In the genomic region with DNA sequence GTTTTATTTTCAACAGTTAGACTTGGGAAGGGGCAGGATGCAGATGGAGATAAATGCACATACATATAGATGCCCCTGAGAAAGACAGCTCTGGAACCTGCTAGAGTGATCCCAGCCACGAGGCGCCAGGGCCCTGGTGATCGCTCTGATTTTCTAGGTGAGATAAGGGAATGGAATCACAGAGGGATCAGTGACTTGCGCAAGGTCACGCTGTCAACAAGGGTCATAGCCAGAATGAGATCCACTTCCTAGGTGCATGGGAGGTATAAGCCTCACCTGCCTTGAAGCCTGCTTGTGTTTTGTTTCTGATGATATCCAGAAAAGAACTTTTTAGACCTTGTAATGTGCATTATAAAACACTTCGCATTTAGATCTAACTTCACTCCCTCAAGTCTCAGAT, we compare ENCODE assay signal across 23 cellular contexts. TPM values are rescaled to one million over a fixed set of nuclear protein-coding genes. Genes with fewer than 3 reads are reported as not detected.
"Had no signal": no experiment of that assay in that cellular context is flagged by ENCODE, and none has a peak within 500 bp of the region (broad histone marks: within the 10 kb centered on the region; RNA-seq: fewer than 3 reads in every experiment).

No MANE protein-coding gene starts in this region.

- H3K9me3 ChIP-seq: colonic mucosa, SJSA1, vagina had no signal

- H3K9me3 Mint-ChIP-seq: activated CD4-positive, alpha-beta memory T cell treated with anti-CD3 and anti-CD28 coated beads, Interleukin-2, amount 10 ng/mL, durations not matched to agents 7 days and 5 days; activated naive CD8-positive, alpha-beta T cell treated with anti-CD3 and anti-CD28 coated beads for 36 hours; activated T-helper 17 cell treated with anti-CD3 and anti-CD28 coated beads, Interleukin-2, amount 50 U/mL, for 72 hours; brain; naive thymus-derived CD8-positive, alpha-beta T cell; stimulated activated memory B cell treated with anti-CD40 and anti-IgM and Interleukin-4, amounts not matched to agents 10 μg/mL and 1 μg/mL and 100 μg/mL, for 72 hours had no signal

- H3K27ac Mint-ChIP-seq: activated CD4-positive, alpha-beta memory T cell treated with anti-CD3 and anti-CD28 coated beads, Interleukin-2, amount 10 ng/mL, durations not matched to agents 7 days and 5 days; activated CD8-positive, alpha-beta memory T cell treated with anti-CD3 and anti-CD28 coated beads, Interleukin-2, amount 10 ng/mL, durations not matched to agents 7 days and 5 days; activated naive CD8-positive, alpha-beta T cell treated with anti-CD3 and anti-CD28 coated beads for 36 hours; activated T-helper 17 cell treated with anti-CD3 and anti-CD28 coated beads, Interleukin-2, amount 50 U/mL, for 72 hours; stimulated activated memory B cell treated with anti-CD40 and anti-IgM and Interleukin-4, amounts not matched to agents 10 μg/mL and 1 μg/mL and 100 μg/mL, for 72 hours had no signal

- H3K4me3 ChIP-seq: colonic mucosa, SJSA1, skin epidermis, vagina had no signal

- H3K27ac ChIP-seq: colonic mucosa, SJSA1, skin epidermis, vagina had no signal

- ATAC-seq: activated CD8-positive, alpha-beta memory T cell treated with anti-CD3 and anti-CD28 coated beads, Interleukin-2, amount 10 ng/mL, durations not matched to agents 7 days and 5 days; activated T-helper 17 cell treated with anti-CD3 and anti-CD28 coated beads, Interleukin-2, amount 50 U/mL, for 72 hours; naive thymus-derived CD8-positive, alpha-beta T cell; stimulated activated memory B cell treated with anti-CD40 and anti-IgM and Interleukin-4, amounts not matched to agents 10 μg/mL and 1 μg/mL and 100 μg/mL, for 72 hours had no signal

- H3K27me3 ChIP-seq: colonic mucosa, vagina had no signal

- H3K4me1 ChIP-seq: colonic mucosa, SJSA1 had no signal

- DNase-seq: activated CD4-positive, alpha-beta memory T cell treated with anti-CD3 and anti-CD28 coated beads, Interleukin-2, amount 10 ng/mL, durations not matched to agents 7 days and 5 days; activated CD4-positive, alpha-beta T cell treated with anti-CD3 and anti-CD28 coated beads for 48 hours; activated CD4-positive, CD25-positive, alpha-beta regulatory T cell; activated CD8-positive, alpha-beta memory T cell treated with anti-CD3 and anti-CD28 coated beads, Interleukin-2, amount 10 ng/mL, durations not matched to agents 7 days and 5 days; activated naive CD4-positive, alpha-beta T cell; activated naive CD8-positive, alpha-beta T cell treated with anti-CD3 and anti-CD28 coated beads for 36 hours; amygdala; central memory CD4-positive, alpha-beta T cell; colonic mucosa; erythroblast; foreskin melanocyte; hypothalamus; kidney; mesendoderm; naive thymus-derived CD8-positive, alpha-beta T cell; nucleus accumbens; stimulated activated CD4-positive, alpha-beta T cell treated with anti-CD3 and anti-CD28 coated beads, Interleukin-4, amount 100 ng/mL, for 1 hour had no signal

- H3K36me3 ChIP-seq: colonic mucosa, SJSA1 had no signal

- H3K27me3 Mint-ChIP-seq: activated naive CD8-positive, alpha-beta T cell treated with anti-CD3 and anti-CD28 coated beads for 36 hours; activated T-helper 17 cell treated with anti-CD3 and anti-CD28 coated beads, Interleukin-2, amount 50 U/mL, for 72 hours had no signal

- H3K36me3 Mint-ChIP-seq: activated CD8-positive, alpha-beta memory T cell treated with anti-CD3 and anti-CD28 coated beads, Interleukin-2, amount 10 ng/mL, durations not matched to agents 7 days and 5 days; activated naive CD8-positive, alpha-beta T cell treated with anti-CD3 and anti-CD28 coated beads for 36 hours; brain; stimulated activated memory B cell treated with anti-CD40 and anti-IgM and Interleukin-4, amounts not matched to agents 10 μg/mL and 1 μg/mL and 100 μg/mL, for 72 hours had no signal

- H3K4me3 Mint-ChIP-seq: activated CD4-positive, alpha-beta memory T cell treated with anti-CD3 and anti-CD28 coated beads, Interleukin-2, amount 10 ng/mL, durations not matched to agents 7 days and 5 days; activated CD8-positive, alpha-beta memory T cell treated with anti-CD3 and anti-CD28 coated beads, Interleukin-2, amount 10 ng/mL, durations not matched to agents 7 days and 5 days; activated naive CD8-positive, alpha-beta T cell treated with anti-CD3 and anti-CD28 coated beads for 36 hours; activated T-helper 17 cell treated with anti-CD3 and anti-CD28 coated beads, Interleukin-2, amount 50 U/mL, for 72 hours; naive thymus-derived CD8-positive, alpha-beta T cell; stimulated activated memory B cell treated with anti-CD40 and anti-IgM and Interleukin-4, amounts not matched to agents 10 μg/mL and 1 μg/mL and 100 μg/mL, for 72 hours had no signal

RNA-seq across cellular contexts. Expression of a gene that starts 47.5 kb away (rescaled TPM):
- total RNA-seq: SJSA1 had no signal
